Comparison of ENCODE assay signal across 19 cellular contexts in the genomic region with DNA sequence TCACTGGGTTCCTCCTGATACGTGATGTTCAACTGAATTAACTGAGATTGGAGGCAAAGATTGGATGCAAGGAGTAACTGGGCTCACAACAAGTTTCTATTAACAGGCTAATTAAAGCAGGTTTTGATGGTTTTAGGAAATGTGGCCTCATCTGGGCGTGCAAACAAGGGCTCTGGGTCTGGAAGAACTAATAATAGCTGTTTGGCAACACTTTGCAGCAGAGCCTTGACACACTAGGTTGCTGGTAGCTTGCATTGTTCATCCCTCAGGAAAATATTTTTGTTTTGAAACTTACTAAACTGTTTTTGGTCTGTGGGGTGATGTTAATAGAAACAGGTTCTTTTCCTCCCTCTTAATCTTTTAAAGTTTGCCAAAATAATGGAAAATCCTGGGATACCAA.
"Had no signal": no experiment of that assay in that cellular context is flagged by ENCODE, and none has a peak within 500 bp of the region (broad histone marks: within the 10 kb centered on the region; RNA-seq: fewer than 3 reads in every experiment).

No MANE protein-coding gene starts in this region.

- DNase-seq: activated CD4-positive, alpha-beta T cell treated with anti-CD3 and anti-CD28 coated beads for 4 hours; activated CD8-positive, alpha-beta memory T cell treated with anti-CD3 and anti-CD28 coated beads, Interleukin-2, amount 50 U/mL, for 4 hours; activated CD8-positive, alpha-beta T cell treated with anti-CD3 and anti-CD28 coated beads for 36 hours; activated gamma-delta T cell treated with Interleukin-2 at 50 U/mL for 16 hours; activated naive CD4-positive, alpha-beta T cell treated with anti-CD3 and anti-CD28 coated beads, Interleukin-2, amount 10 ng/mL, durations not matched to agents 7 days and 5 days; activated naive CD8-positive, alpha-beta T cell treated with anti-CD3 and anti-CD28 coated beads for 36 hours; activated T-cell treated with anti-CD3 and anti-CD28 coated beads, Interleukin-2, amount 50 U/mL, for 72 hours; KG1; NCI-H1048; NCI-H1930; NCI-H2171; NCI-H2227 treated with DMSO at 0.1 percent for 48 hours; NCI-H446 treated with DMSO at 0.1 percent for 48 hours; NCI-H524 treated with DMSO at 0.1 percent for 48 hours; NCI-H748 treated with DMSO at 0.1 percent for 48 hours; SJCRH30; SK-N-SH; T-helper 1 cell had no signal

- H3K27me3 ChIP-seq: SJCRH30 had no signal

- H3K4me2 ChIP-seq: SK-N-SH had no signal

- H3K27ac ChIP-seq: SJCRH30 had no signal

- H3K36me3 ChIP-seq: SJCRH30 had no signal

- H3K4me3 ChIP-seq: SJCRH30 had no signal

- H3K9me3 ChIP-seq: SJCRH30, SK-N-SH had no signal

- ATAC-seq: activated CD4-positive, CD25-positive, alpha-beta regulatory T cell treated with anti-CD3 and anti-CD28 coated beads, Interleukin-2, amount 50 U/mL, for 24 hours; activated CD8-positive, alpha-beta T cell treated with anti-CD3 and anti-CD28 coated beads for 36 hours; activated T-cell treated with anti-CD3 and anti-CD28 coated beads, Interleukin-2, amount 50 U/mL, for 72 hours had no signal
